Comparison of ENCODE assay signal across 8 cellular contexts in the genomic region with DNA sequence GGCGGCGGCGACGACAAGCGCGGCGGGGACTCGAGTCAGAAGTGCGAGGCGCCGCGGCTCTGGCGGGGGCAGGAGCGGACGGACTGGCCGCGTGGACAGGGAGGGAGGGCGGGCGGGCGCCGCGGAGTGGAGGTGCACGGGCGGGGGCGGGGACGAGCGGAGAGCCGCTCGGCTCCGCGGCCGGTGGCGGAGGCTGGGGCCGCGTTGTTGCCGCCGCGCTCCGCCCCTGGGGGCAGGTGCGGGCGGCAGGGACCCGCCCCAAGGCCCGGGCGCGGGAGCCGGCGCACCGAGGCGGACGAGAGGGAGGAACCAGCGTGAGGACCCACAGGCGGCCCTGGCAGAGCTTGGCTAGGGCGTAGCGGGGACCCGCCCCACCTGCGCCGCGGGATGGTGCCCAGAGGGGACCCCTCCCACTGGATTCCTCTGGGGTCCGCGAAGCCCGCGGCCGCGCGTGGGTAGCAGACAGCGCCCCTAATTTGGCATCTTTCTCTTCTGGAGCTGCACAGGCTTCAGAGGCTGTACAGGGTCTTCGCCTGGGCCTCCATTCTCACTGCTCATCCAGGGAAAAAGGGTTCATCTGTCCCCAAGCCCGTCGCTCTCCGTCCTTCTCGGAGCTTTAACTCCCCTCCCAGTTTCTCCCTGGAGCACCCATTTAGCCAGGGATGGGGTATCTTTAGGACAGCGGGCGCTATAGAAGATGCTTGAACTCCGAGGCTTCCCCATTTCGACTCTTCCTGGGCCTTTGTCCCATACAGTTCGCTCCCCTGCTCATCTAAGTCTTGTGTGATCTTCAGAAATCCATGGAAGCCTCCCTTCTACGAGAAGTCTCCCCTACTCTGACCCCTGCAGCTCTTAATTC. TPM values are rescaled to one million over a fixed set of nuclear protein-coding genes. Genes with fewer than 3 reads are reported as not detected.
A peak's percentile ranks its signal among the peaks of the same experiment; 100 is the strongest.
DNase-seq lines count a peak whose midpoint lies in the region; ATAC-seq and TF ChIP-seq lines count a peak whose summit lies in the region.

Gene TMEM163, minus strand, starts transcription at position 45 of the 859 bp plus-strand sequence.

- no peaks in the 10 kb centered on the region for H3K9me3 Mint-ChIP-seq in mesothelial cell of epicardium

- H3K36me3 ChIP-seq in tibial nerve, result no peaks in the 10 kb centered on the region

- peaks cover 85% of the 10 kb centered on the region for H3K27me3 Mint-ChIP-seq in mesothelial cell of epicardium (ENCODE audit: low read depth)

- peaks cover 5% of the 10 kb centered on the region for H3K4me1 Mint-ChIP-seq in mesothelial cell of epicardium

- no peaks in the 10 kb centered on the region for H3K36me3 Mint-ChIP-seq in mesothelial cell of epicardium

- no peak for TF ChIP-seq CTCF in GM12875 (IDR thresholded peaks at IDR 0.05; ENCODE audit: borderline replicate concordance, insufficient read depth, low read depth, low read length)
- TF ChIP-seq CTCF in mesothelial cell of epicardium (IDR thresholded peaks at IDR 0.05; ENCODE audit: unreplicated experiment), result no peak
- no peak for TF ChIP-seq CTCF in tibial nerve (IDR thresholded peaks at IDR 0.05)

- no peak within 1 kb of the TSS for H3K27ac ChIP-seq in tibial nerve

- H3K27me3 ChIP-seq in tibial nerve, result peaks cover 0 to 75% of the 10 kb centered on the region in 2 donors

- H3K4me3 ChIP-seq in GM12875 (ENCODE audit: low read depth, low read length), result peak within 1 kb of the TSS; percentile 7
- peak within 1 kb of the TSS in 3 of 4 donors; percentile 10 to 47 (median 39) for H3K4me3 ChIP-seq in tibial nerve

- TF ChIP-seq POLR2A in tibial nerve (IDR thresholded peaks at IDR 0.05), result no peak

- H3K9me3 ChIP-seq in tibial nerve, result no peaks in the 10 kb centered on the region

- no peak within 1 kb of the TSS for H3K27ac Mint-ChIP-seq in mesothelial cell of epicardium

- 32 to 41% methylated on average over 15 to 22 of the region's 77 CpGs for WGBS in tibial nerve, 2 donors

- DNase-seq in SW480 (ENCODE audit: low spot score), result peak; percentile 42
- DNase-seq in dermis blood vessel endothelial cell, result peak; percentile 38
- DNase-seq in mesothelial cell of epicardium (ENCODE audit: low spot score in 2 of 2, unreplicated experiment in 2 of 2), result no peak
- no peak for DNase-seq in tibial nerve (ENCODE audit: low spot score in 2 of 2)
- DNase-seq in HCEC 1CT, result no peak

- ATAC-seq in HG02852 (IDR thresholded peaks at IDR 0.05; ENCODE audit: unreplicated experiment) (peak; percentile 41), HG03378 (IDR thresholded peaks at IDR 0.05; ENCODE audit: unreplicated experiment) (no peak)

- TF ChIP-seq EP300 in tibial nerve (IDR thresholded peaks at IDR 0.05), result no peak

- H3K4me1 ChIP-seq in tibial nerve, result peaks cover 0 to 19% (median 5%) of the 10 kb centered on the region in 4 donors

- H3K4me3 Mint-ChIP-seq in mesothelial cell of epicardium, result peak within 1 kb of the TSS; percentile 69

RNA-seq across cellular contexts. Expression of gene TMEM163, which starts in this region (rescaled TPM):
- 0.09 and 0.34 TPM in 2 replicates for total RNA-seq in dermis blood vessel endothelial cell
- total RNA-seq in mesothelial cell of epicardium, result 0.29 to 0.47 TPM in 2 of 3 replicates, not detected in the other
- not detected for total RNA-seq in tibial nerve

Comparison
In these comparisons a context has a peak if more than half of its experiments do, and no peak if none do; other contexts are left out.
1. Peak in DNase-seq in dermis blood vessel endothelial cell; RNA of the gene not detected or under 1 TPM.